Comparison of ENCODE assay signal across 14 cellular contexts in the genomic region with DNA sequence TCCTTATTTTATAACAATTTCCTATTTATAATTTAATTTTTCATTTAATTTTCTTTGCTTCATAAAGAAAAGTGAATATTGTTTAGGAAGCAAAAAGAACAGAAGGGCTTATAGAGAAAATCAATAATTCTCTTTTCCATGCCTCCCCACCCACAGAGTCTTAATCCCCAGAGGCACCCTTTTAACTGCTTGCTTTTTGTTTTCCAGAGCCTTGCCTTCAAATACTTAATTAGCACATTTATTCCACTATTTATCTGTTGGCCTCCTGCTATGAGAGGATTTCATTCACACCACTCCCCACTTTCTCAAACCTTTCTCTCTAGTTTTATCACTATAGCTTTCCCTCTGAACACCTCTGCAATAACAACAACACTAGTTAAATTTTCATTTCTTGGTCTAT.
"Had no signal": no experiment of that assay in that cellular context is flagged by ENCODE, and none has a peak within 500 bp of the region (broad histone marks: within the 10 kb centered on the region; RNA-seq: fewer than 3 reads in every experiment).

No MANE protein-coding gene starts in this region.

- H3K9ac ChIP-seq: parathyroid adenoma had no signal

- H3K36me3 Mint-ChIP-seq: naive B cell; stimulated activated effector memory CD8-positive, alpha-beta T cell treated with anti-CD3 and anti-CD28 coated beads, Interleukin-12 subunit alpha, Interleukin-12 subunit beta, amount 100 ng/mL, for 72 hours had no signal

- H3K27ac Mint-ChIP-seq: activated naive CD8-positive, alpha-beta T cell treated with anti-CD3 and anti-CD28 coated beads, Interleukin-2, amount 50 U/mL, for 24 hours; activated T-helper 17 cell treated with anti-CD3 and anti-CD28 coated beads, Interleukin-2, amount 50 U/mL, for 72 hours; naive B cell; stimulated activated effector memory CD8-positive, alpha-beta T cell treated with anti-CD3 and anti-CD28 coated beads, Interleukin-12 subunit alpha, Interleukin-12 subunit beta, amount 100 ng/mL, for 72 hours had no signal

- H3K4me1 ChIP-seq: ascending aorta, breast epithelium, heart left ventricle, left lung, parathyroid adenoma had no signal

- H2AFZ ChIP-seq: parathyroid adenoma had no signal

- H3K4me1 Mint-ChIP-seq: activated naive CD8-positive, alpha-beta T cell treated with anti-CD3 and anti-CD28 coated beads, Interleukin-2, amount 50 U/mL, for 24 hours; activated T-helper 17 cell treated with anti-CD3 and anti-CD28 coated beads, Interleukin-2, amount 50 U/mL, for 72 hours; naive B cell; stimulated activated effector memory CD8-positive, alpha-beta T cell treated with anti-CD3 and anti-CD28 coated beads, Interleukin-12 subunit alpha, Interleukin-12 subunit beta, amount 100 ng/mL, for 72 hours had no signal

- H3K27ac ChIP-seq: ascending aorta, breast epithelium, heart left ventricle, left lung, parathyroid adenoma had no signal

- H3K79me2 ChIP-seq: parathyroid adenoma had no signal

- ATAC-seq: activated naive CD8-positive, alpha-beta T cell treated with anti-CD3 and anti-CD28 coated beads, Interleukin-2, amount 50 U/mL, for 24 hours; activated T-helper 17 cell treated with anti-CD3 and anti-CD28 coated beads, Interleukin-2, amount 50 U/mL, for 72 hours; heart left ventricle; left lung; stimulated activated effector memory CD8-positive, alpha-beta T cell treated with anti-CD3 and anti-CD28 coated beads, Interleukin-12 subunit alpha, Interleukin-12 subunit beta, amount 100 ng/mL, for 72 hours had no signal

- H3K27me3 Mint-ChIP-seq: activated naive CD8-positive, alpha-beta T cell treated with anti-CD3 and anti-CD28 coated beads, Interleukin-2, amount 50 U/mL, for 24 hours had no signal

- H3K9me3 ChIP-seq: ascending aorta had no signal

- H3K4me3 ChIP-seq: ascending aorta, breast epithelium, heart left ventricle, left lung had no signal

- H3K36me3 ChIP-seq: ascending aorta, breast epithelium, heart left ventricle, left lung had no signal

- H3K4me3 Mint-ChIP-seq: activated naive CD8-positive, alpha-beta T cell treated with anti-CD3 and anti-CD28 coated beads, Interleukin-2, amount 50 U/mL, for 24 hours; activated T-helper 17 cell treated with anti-CD3 and anti-CD28 coated beads, Interleukin-2, amount 50 U/mL, for 72 hours; naive B cell; stimulated activated effector memory CD8-positive, alpha-beta T cell treated with anti-CD3 and anti-CD28 coated beads, Interleukin-12 subunit alpha, Interleukin-12 subunit beta, amount 100 ng/mL, for 72 hours had no signal

- H3K27me3 ChIP-seq: ascending aorta, breast epithelium, heart left ventricle, left lung had no signal

- DNase-seq: activated naive CD4-positive, alpha-beta T cell treated with Interleukin-2 at 50 U/mL for 16 hours; activated naive CD8-positive, alpha-beta T cell treated with anti-CD3 and anti-CD28 coated beads, Interleukin-2, amount 50 U/mL, for 24 hours; cerebellar nuclear complex; effector CD8-positive, alpha-beta T cell; heart left ventricle; left lung; mammary epithelial cell; naive B cell; stimulated activated CD4-positive, alpha-beta T cell treated with anti-CD3 and anti-CD28 coated beads, Interleukin-12 subunit alpha, Interleukin-12 subunit beta, amount 100 ng/mL, for 4 hours had no signal

- H3K9me3 Mint-ChIP-seq: activated T-helper 17 cell treated with anti-CD3 and anti-CD28 coated beads, Interleukin-2, amount 50 U/mL, for 72 hours had no signal
